Comparison of ENCODE assay signal across 28 cellular contexts in genomic region chr11:34278175-34278574, GRCh38.
"Had no signal": no experiment of that assay in that cellular context is flagged by ENCODE, and none has a peak within 500 bp of the region (broad histone marks: within the 10 kb centered on the region; RNA-seq: fewer than 3 reads in every experiment).

No MANE protein-coding gene starts in this region.

- H3K27me3 Mint-ChIP-seq: naive B cell; stimulated activated naive CD8-positive, alpha-beta T cell treated with anti-CD3 and anti-CD28 coated beads, Interleukin-15, Interleukin-2, amounts not matched to agents 100 ng/mL and 50 ng/mL, for 24 hours had no signal

- H3K4me1 ChIP-seq: parathyroid adenoma, spleen had no signal

- ATAC-seq: natural killer cell; psoas muscle; stimulated activated effector memory CD8-positive, alpha-beta T cell treated with anti-CD3 and anti-CD28 coated beads, Interleukin-12 subunit alpha, Interleukin-12 subunit beta, amount 100 ng/mL, for 72 hours; upper lobe of right lung had no signal

- H3K9me3 ChIP-seq: neutrophil, psoas muscle, sigmoid colon, spleen, suprapubic skin, thoracic aorta, tibial artery, upper lobe of right lung had no signal

- H3K36me3 Mint-ChIP-seq: mesothelial cell of epicardium; naive B cell; natural killer cell; neural progenitor cell; stimulated activated effector memory CD8-positive, alpha-beta T cell treated with anti-CD3 and anti-CD28 coated beads, Interleukin-12 subunit alpha, Interleukin-12 subunit beta, amount 100 ng/mL, for 72 hours had no signal

- DNase-seq: hippocampal formation; kidney glomerular epithelial cell; left cardiac atrium; mesendoderm; naive B cell; natural killer cell; nephron progenitor cell; occipital lobe; psoas muscle; sigmoid colon; spleen; stimulated activated CD4-positive, alpha-beta T cell treated with anti-CD3 and anti-CD28 coated beads, Interleukin-4, amount 100 ng/mL, for 24 hours; stimulated activated naive CD4-positive, alpha-beta T cell; tibial artery; trophoblast cell; upper lobe of right lung had no signal

- H3K27ac ChIP-seq: neural progenitor cell, neutrophil, parathyroid adenoma, psoas muscle, sigmoid colon, spleen, suprapubic skin, thoracic aorta, tibial artery, upper lobe of right lung had no signal

- H3K27me3 ChIP-seq: neural progenitor cell, neutrophil, sigmoid colon, spleen, suprapubic skin, tibial artery, upper lobe of right lung had no signal

- H2AFZ ChIP-seq: neural progenitor cell, parathyroid adenoma had no signal

- H3K9ac ChIP-seq: neural progenitor cell, parathyroid adenoma had no signal

- H3K4me2 ChIP-seq: neural progenitor cell had no signal

- H3K4me1 Mint-ChIP-seq: naive B cell, natural killer cell had no signal

- FAIRE-seq: keratinocyte, small intestine, urothelium cell line had no signal

- H3K79me2 ChIP-seq: parathyroid adenoma had no signal

- H3K36me3 ChIP-seq: neural progenitor cell, neutrophil, sigmoid colon, spleen, suprapubic skin, thoracic aorta, tibial artery, upper lobe of right lung had no signal

- H3K4me3 ChIP-seq: lung, neural progenitor cell, psoas muscle, sigmoid colon, spleen, suprapubic skin, thoracic aorta, tibial artery, upper lobe of right lung had no signal

- H3K9me3 Mint-ChIP-seq: mesothelial cell of epicardium; naive B cell; natural killer cell; nephron progenitor cell; neural progenitor cell; stimulated activated effector memory CD8-positive, alpha-beta T cell treated with anti-CD3 and anti-CD28 coated beads, Interleukin-12 subunit alpha, Interleukin-12 subunit beta, amount 100 ng/mL, for 72 hours; stimulated activated naive CD8-positive, alpha-beta T cell treated with anti-CD3 and anti-CD28 coated beads, Interleukin-15, Interleukin-2, amounts not matched to agents 100 ng/mL and 50 ng/mL, for 24 hours had no signal

- H3K27ac Mint-ChIP-seq: mesothelial cell of epicardium; natural killer cell; nephron progenitor cell; neural progenitor cell; stimulated activated effector memory CD8-positive, alpha-beta T cell treated with anti-CD3 and anti-CD28 coated beads, Interleukin-12 subunit alpha, Interleukin-12 subunit beta, amount 100 ng/mL, for 72 hours; stimulated activated naive CD8-positive, alpha-beta T cell treated with anti-CD3 and anti-CD28 coated beads, Interleukin-15, Interleukin-2, amounts not matched to agents 100 ng/mL and 50 ng/mL, for 24 hours had no signal

- H3K4me3 Mint-ChIP-seq: mesothelial cell of epicardium; naive B cell; natural killer cell; nephron progenitor cell; neural progenitor cell; stimulated activated effector memory CD8-positive, alpha-beta T cell treated with anti-CD3 and anti-CD28 coated beads, Interleukin-12 subunit alpha, Interleukin-12 subunit beta, amount 100 ng/mL, for 72 hours; stimulated activated naive CD8-positive, alpha-beta T cell treated with anti-CD3 and anti-CD28 coated beads, Interleukin-15, Interleukin-2, amounts not matched to agents 100 ng/mL and 50 ng/mL, for 24 hours had no signal
